Comparison of ENCODE assay signal across 15 cellular contexts in genomic region chr5:56430437-56430836, GRCh38.
DNase-seq lines count a peak whose midpoint lies in the region; ATAC-seq and TF ChIP-seq lines count a peak whose summit lies in the region.
"Had no signal": no experiment of that assay in that cellular context is flagged by ENCODE, and none has a peak within 500 bp of the region (broad histone marks: within the 10 kb centered on the region; RNA-seq: fewer than 3 reads in every experiment).

No MANE protein-coding gene starts in this region.

- H3K4me2 ChIP-seq in IMR-90 (ENCODE audit: low read depth, low read length) (peak overlapping the region; percentile 14; the same call in 1 of the 2 replicates), parathyroid adenoma (ENCODE audit: low read length) (no peak overlapping the region)

- intact Hi-C loops in IMR-90 (cut with micrococcal nuclease), result no loop called here

- peak overlapping the region; percentile 79 for H3K4ac ChIP-seq in IMR-90 (ENCODE audit: low read depth, low read length)

- dilution Hi-C loops in IMR-90 (cut with HindIII; ENCODE audit: low sequenced_read_pairs, unreplicated experiment), result no loop called here

- H3K9me1 ChIP-seq in IMR-90 (ENCODE audit: insufficient read depth, low read length), result peaks cover 2% of the 10 kb centered on the region; the same call in 1 of the 2 replicates

- H3K9ac ChIP-seq in IMR-90 (ENCODE audit: low read depth, low read length), result no peak overlapping the region
- H3K9ac ChIP-seq in parathyroid adenoma, result no peak overlapping the region
- H3K9ac ChIP-seq: GM23248 had no signal

- TF ChIP-seq POLR2A in IMR-90 (IDR thresholded peaks at IDR 0.05; ENCODE audit: low read depth, low read length), result no peak

- CTCF ChIA-PET in IMR-90 (lab: Yijun Ruan, JAX), result interaction anchor here (1.0 kb wide), 1 partner anchor 10 kb away, joined by 3 read pairs; no protein-coding TSS in a partner anchor

- peak overlapping the region; percentile 83 for H4K91ac ChIP-seq in IMR-90 (ENCODE audit: insufficient read depth, low read depth, low read length)

- no peaks in the 10 kb centered on the region for H3K9me3 ChIP-seq in IMR-90 (ENCODE audit: control insufficient read depth, insufficient read depth, low read length)
- H3K9me3 ChIP-seq in parathyroid adenoma (ENCODE audit: control insufficient read depth, low read length), result no peaks in the 10 kb centered on the region

- no peak for TF ChIP-seq RAD21 in IMR-90 (IDR thresholded peaks at IDR 0.05; ENCODE audit: low read length)

- in situ Hi-C loops in IMR-90 (cut with MboI; ENCODE audit: low sequenced_read_pairs), result no loop called here

- H2BK20ac ChIP-seq in IMR-90 (ENCODE audit: low read depth, low read length), result peak overlapping the region; percentile 79

- H2BK15ac ChIP-seq in IMR-90 (ENCODE audit: low read depth, low read length), result peak overlapping the region; percentile 81; the same call in 2 of the 3 replicates

- peak overlapping the region; percentile 74; the same call in 1 of the 2 replicates for H3K14ac ChIP-seq in IMR-90 (replicated peaks; ENCODE audit: low read depth, low read length)

- H3K36me3 ChIP-seq in IMR-90 (ENCODE audit: control insufficient read depth, insufficient read depth, low read length) (no peaks in the 10 kb centered on the region), parathyroid adenoma (ENCODE audit: control insufficient read depth, insufficient read depth, low read length) (no peaks in the 10 kb centered on the region)

- POLR2A ChIA-PET in IMR-90 (lab: Charles Lee; ENCODE audit: unreplicated experiment), result no interaction called here

- no peak overlapping the region; the same call in 1 of the 2 replicates for H2AK5ac ChIP-seq in IMR-90 (ENCODE audit: low read depth, low read length)

- peak overlapping the region; percentile 10 for H2BK5ac ChIP-seq in IMR-90 (ENCODE audit: low read depth, low read length, poor library complexity, severe bottlenecking)

- WGBS in IMR-90 (ENCODE audit: extremely low coverage in 2 of 2, insufficient read length in 1 of 2), 2 experiments, result no CpG with 5 or more reads among the region's 1 CpG

- peak overlapping the region; percentile 81; the same call in 1 of the 2 replicates for H4K5ac ChIP-seq in IMR-90 (ENCODE audit: low read depth, low read length)

- H4K8ac ChIP-seq in IMR-90 (ENCODE audit: low read depth in 2 of 2, low read length in 2 of 2), result peak overlapping the region in 1 of 2 experiments; percentile 72; a peak in 3 of 4 replicates

- DNase-seq in IMR-90, result no peak
- peak; percentile 22 for DNase-seq in dermis blood vessel endothelial cell
- DNase-seq in NCI-H748 (lab: John Stamatoyannopoulos, UW; ENCODE audit: unreplicated experiment), result no peak
- DNase-seq in SIG-M5 treated with dmso at 0.1 percent for 504 hours (lab: John Stamatoyannopoulos, UW; ENCODE audit: unreplicated experiment), result no peak
- DNase-seq: C1 segment of cervical spinal cord; Calu3; CD4-positive, alpha-beta memory T cell; COR-L47; DMS53; DMS79 treated with DMSO at 0.1 percent for 48 hours; GM23248; H7; HCEC 1CT had no signal

- H3K18ac ChIP-seq in IMR-90 (ENCODE audit: low read depth, low read length), result peak overlapping the region; percentile 62

- no peak overlapping the region for H3K4me3 ChIP-seq in IMR-90 (ENCODE audit: insufficient read depth, low read depth, low read length)
- H3K4me3 ChIP-seq in parathyroid adenoma (ENCODE audit: low read depth, low read length), result no peak overlapping the region
- H3K4me3 ChIP-seq: GM23248 had no signal

- H2AK9ac ChIP-seq in IMR-90 (replicated peaks; ENCODE audit: low read depth, low read length, poor library complexity), result no peak overlapping the region

- no peaks in the 10 kb centered on the region for H3K79me1 ChIP-seq in IMR-90 (ENCODE audit: low read depth in 1 of 2, low read length in 2 of 2)

- peak overlapping the region; percentile 84 for H2BK120ac ChIP-seq in IMR-90 (ENCODE audit: low read depth, low read length)

- no TSS peak for BruUV-seq in IMR-90 (replicated peaks; lab: Mats Ljungman, UMichigan)

- H3K56ac ChIP-seq in IMR-90 (ENCODE audit: extremely low read depth, insufficient read depth, low read length), result 0 out of 2 replicates have a peak overlapping the region, but pooled peaks have one; percentile 19

- H2AFZ ChIP-seq in IMR-90 (replicated peaks; ENCODE audit: low read length, poor library complexity) (no peak overlapping the region), parathyroid adenoma (peak overlapping the region; percentile 28)
- H2AFZ ChIP-seq: GM23248 had no signal

- TF ChIP-seq CTCF in IMR-90 (conservative IDR thresholded peaks at IDR 0.05; ENCODE audit: low read depth, low read length), result no peak
- no peak for TF ChIP-seq CTCF in parathyroid adenoma (IDR thresholded peaks at IDR 0.05)

- H3K27ac ChIP-seq in IMR-90 (ENCODE audit: insufficient read depth, low read length), result peak overlapping the region; percentile 46; the same call in 1 of the 2 replicates
- H3K27ac ChIP-seq in parathyroid adenoma, result no peak overlapping the region
- H3K27ac ChIP-seq: GM23248 had no signal

- H3K4me1 ChIP-seq in IMR-90 (ENCODE audit: control insufficient read depth, insufficient read depth, low read length) (peaks cover 12% of the 10 kb centered on the region), parathyroid adenoma (peaks cover 16% of the 10 kb centered on the region)

- no peaks in the 10 kb centered on the region for H3K79me2 ChIP-seq in parathyroid adenoma

- H4K20me1 ChIP-seq in IMR-90 (ENCODE audit: insufficient read depth, low read length), result no peaks in the 10 kb centered on the region

- H3K23ac ChIP-seq in IMR-90 (ENCODE audit: low read depth, low read length), result no peak overlapping the region; the same call in 1 of the 2 replicates

- ATAC-seq in IMR-90 (ENCODE audit: low read depth), result peak; percentile 73
- no peak for ATAC-seq in esophagus mucosa

- H3K27me3 ChIP-seq in IMR-90 (ENCODE audit: control insufficient read depth, insufficient read depth, low read length) (no peaks in the 10 kb centered on the region), parathyroid adenoma (ENCODE audit: control insufficient read depth, insufficient read depth, low read length) (no peaks in the 10 kb centered on the region)

TF ChIP-seq in IMR-90, 13 proteins besides CTCF, POLR2A, EP300 and RAD21:
- no peak for TF ChIP-seq SMC3 (IDR thresholded peaks at IDR 0.05; ENCODE audit: low read depth, low read length)
- no peak for TF ChIP-seq BHLHE40 (IDR thresholded peaks at IDR 0.05; ENCODE audit: low read depth, low read length)
- no peak for TF ChIP-seq USF2 (IDR thresholded peaks at IDR 0.05; ENCODE audit: low read depth, low read length)
- TF ChIP-seq RCOR1 (IDR thresholded peaks at IDR 0.05; ENCODE audit: insufficient replicate concordance, low read length), result no peak
- TF ChIP-seq MAFK (IDR thresholded peaks at IDR 0.05; ENCODE audit: low read depth, low read length), result no peak
- TF ChIP-seq MAZ (IDR thresholded peaks at IDR 0.05; ENCODE audit: borderline replicate concordance, low read depth, low read length), result no peak
- no peak for TF ChIP-seq RFX5 (IDR thresholded peaks at IDR 0.05; ENCODE audit: low read depth, low read length)
- TF ChIP-seq CHD1 (IDR thresholded peaks at IDR 0.05; ENCODE audit: low read depth, low read length), result no peak
- no peak for TF ChIP-seq FOS (IDR thresholded peaks at IDR 0.05; ENCODE audit: low read depth, low read length)
